1 cellular context compared by ENCODE assay signal in the genomic region with DNA sequence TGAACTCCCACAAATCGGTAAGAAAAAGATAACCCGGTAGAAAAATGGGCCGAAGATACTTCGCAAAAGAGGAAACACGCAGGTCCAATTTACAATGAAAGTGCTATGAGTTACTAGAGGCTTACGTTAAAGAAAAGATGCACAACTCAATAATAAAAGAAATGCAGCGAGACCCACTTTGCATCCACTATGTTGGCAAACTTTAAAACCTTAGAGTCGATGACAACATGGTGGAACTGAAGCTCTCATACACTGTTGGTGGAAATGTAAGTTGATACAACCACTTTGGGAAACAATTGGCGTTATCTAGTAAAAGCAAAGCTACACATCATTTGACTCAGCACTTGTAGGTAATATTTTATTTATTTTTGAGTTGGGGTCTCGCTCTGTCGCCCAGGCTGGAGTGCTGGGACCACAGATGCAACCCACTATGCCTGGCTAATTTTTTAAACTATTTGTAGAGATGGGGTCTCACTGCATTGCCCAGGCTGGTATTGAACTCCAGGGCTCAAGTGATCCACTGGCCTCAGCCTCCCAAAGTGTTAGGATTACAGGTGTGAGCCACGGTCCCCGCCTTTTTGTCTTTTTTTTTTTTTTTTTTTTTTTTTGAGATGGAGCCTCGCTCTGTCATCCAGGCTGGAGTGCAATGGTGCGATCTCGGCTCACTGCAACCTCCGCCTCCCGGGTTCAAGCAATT.
TF ChIP-seq lines count a peak whose summit lies in the region.

No MANE protein-coding gene starts in this region.

TF ChIP-seq in endothelial cell of umbilical vein, 7 proteins besides CTCF, POLR2A, EP300 and RAD21:
- TF ChIP-seq FOS (IDR thresholded peaks at IDR 0.05; ENCODE audit: borderline replicate concordance, insufficient read depth, low read length), result no peak
